In the genomic region with DNA sequence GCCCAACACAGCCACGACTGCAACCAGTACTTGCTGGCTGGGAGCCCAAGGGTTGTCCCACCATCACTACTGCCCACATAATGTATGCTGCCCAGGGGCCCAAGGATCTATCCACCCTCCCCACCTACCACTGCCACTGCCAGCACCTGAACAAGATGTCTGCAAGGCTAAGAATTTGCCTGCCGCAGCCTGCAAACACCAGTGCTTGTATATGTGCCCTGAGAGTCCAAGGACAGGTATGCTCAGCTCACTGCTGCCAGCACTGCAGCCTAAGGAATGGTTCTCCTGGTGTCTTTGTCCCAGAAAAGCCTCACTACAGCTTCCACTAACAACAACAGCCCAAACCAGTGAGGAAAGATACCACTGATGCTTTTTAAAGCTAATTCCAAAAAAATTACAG, we compare ENCODE assay signal across 7 cellular contexts.
"Had no signal": no experiment of that assay in that cellular context is flagged by ENCODE, and none has a peak within 500 bp of the region (broad histone marks: within the 10 kb centered on the region; RNA-seq: fewer than 3 reads in every experiment).

No MANE protein-coding gene starts in this region.

- H3K4me3 Mint-ChIP-seq: GM23338, H9, IgD-negative memory B cell had no signal

- ATAC-seq: GM23338 had no signal

- DNase-seq: H9, HCEC 1CT had no signal

- H3K27me3 Mint-ChIP-seq: IgD-negative memory B cell had no signal

- H3K4me1 Mint-ChIP-seq: GM23338, H9, IgD-negative memory B cell had no signal

- H3K4me2 ChIP-seq: GM23338 had no signal

- FAIRE-seq: H1, H54, HTR-8/SVneo had no signal

- H3K27ac Mint-ChIP-seq: GM23338, H9, IgD-negative memory B cell had no signal

- H3K9me3 Mint-ChIP-seq: GM23338, H9 had no signal

- H2AFZ ChIP-seq: GM23338 had no signal

- H3K4me3 ChIP-seq: GM23338 had no signal

- H3K36me3 Mint-ChIP-seq: IgD-negative memory B cell had no signal
